Comparison of ENCODE assay signal across 8 cellular contexts in genomic region chr2:58607479-58607878, GRCh38.
"Had no signal": no experiment of that assay in that cellular context is flagged by ENCODE, and none has a peak within 500 bp of the region (broad histone marks: within the 10 kb centered on the region; RNA-seq: fewer than 3 reads in every experiment).

No MANE protein-coding gene starts in this region.

- DNase-seq: GOT3, H7, HFFc6, KG1 had no signal

- H3K4me1 ChIP-seq: HAP-1 had no signal

- ATAC-seq: HCT116, HepG2 had no signal

- H3K9me3 ChIP-seq: HAP-1 had no signal

- H3K27ac ChIP-seq: HL-60 had no signal

- H3K4me3 ChIP-seq: HAP-1 had no signal

- H3K36me3 ChIP-seq: HAP-1 had no signal

- FAIRE-seq: HepG2 had no signal
